Comparison of ENCODE assay signal across 8 cellular contexts in the genomic region with DNA sequence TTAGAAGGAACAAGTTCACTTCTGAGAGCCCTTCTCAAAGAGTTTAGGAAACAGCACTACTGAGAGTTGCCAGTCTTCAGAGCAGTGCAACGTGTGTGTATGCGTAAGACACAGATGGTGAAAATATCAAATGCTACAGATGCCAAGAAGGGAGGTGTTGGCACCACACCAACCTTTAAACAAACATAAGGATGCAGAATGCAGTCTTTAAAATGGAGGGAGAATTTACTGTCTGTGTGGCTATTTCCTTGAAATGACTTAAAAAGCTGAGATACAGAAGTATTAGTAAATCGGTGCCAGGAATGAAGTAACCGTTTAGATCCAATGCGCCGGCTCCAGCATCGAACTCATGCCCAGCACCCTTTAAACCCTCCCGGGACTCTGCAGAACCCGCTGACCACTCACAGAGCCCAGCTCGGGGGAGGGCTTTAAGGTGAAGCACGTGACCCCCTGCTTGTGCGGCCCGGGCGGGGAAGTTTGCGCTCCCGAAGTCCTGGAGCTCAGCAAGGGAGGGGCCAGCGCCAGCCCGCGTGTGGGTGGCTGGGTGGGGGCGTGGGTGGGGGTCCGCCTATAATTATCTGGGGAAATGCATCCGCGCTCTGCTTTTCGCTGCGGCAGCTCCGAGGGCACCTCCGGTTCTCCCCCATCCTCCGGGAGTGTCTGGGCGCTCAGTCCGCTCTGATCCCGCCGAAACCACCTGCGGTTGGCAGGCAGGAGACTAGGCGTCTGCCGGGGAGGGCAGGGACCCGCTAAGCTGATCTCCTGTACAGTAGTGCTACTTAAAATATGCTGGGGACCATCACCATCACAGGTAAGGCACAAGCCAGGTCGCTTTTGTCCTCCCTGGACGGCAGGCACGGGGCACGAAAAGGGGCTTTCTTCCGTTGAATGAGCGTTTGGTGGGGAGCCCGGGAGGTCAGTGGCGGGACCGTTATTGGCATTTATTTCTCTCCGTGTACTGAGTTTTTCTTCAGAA.
DNase-seq lines count a peak whose midpoint lies in the region; ATAC-seq, FAIRE-seq and TF ChIP-seq lines count a peak whose summit lies in the region.

No MANE protein-coding gene starts in this region.

- DNase-seq in GM12865 (ENCODE audit: low read depth) (peak; percentile 15), NCI-H2227 treated with DMSO at 0.1 percent for 48 hours (lab: John Stamatoyannopoulos, UW) (peak; percentile 20), Right ventricle myocardium inferior (ENCODE audit: missing footprints) (peak; percentile 83), AML-193 (lab: John Stamatoyannopoulos, UW) (no peak), GM19239 (ENCODE audit: insufficient read length, low spot score) (no peak)
- no peak for DNase-seq in activated naive CD4-positive, alpha-beta T cell treated with anti-CD3 and anti-CD28 coated beads, Interleukin-2, amount 50 U/mL, for 72 hours (ENCODE audit: low spot score in 2 of 2)

- peak overlapping the region; percentile 64 for H3K4me2 ChIP-seq in parathyroid adenoma (ENCODE audit: low read length)

- intact Hi-C loops in Right ventricle myocardium inferior (cut with DNase I) = loop anchor here (10.0 kb wide), 1 partner anchor 181 kb away; no protein-coding TSS in a partner anchor

- no peak overlapping the region for H3K27ac Mint-ChIP-seq in activated naive CD4-positive, alpha-beta T cell treated with anti-CD3 and anti-CD28 coated beads, Interleukin-2, amount 50 U/mL, for 72 hours

- no peaks in the 10 kb centered on the region for H3K9me3 ChIP-seq in parathyroid adenoma (ENCODE audit: control insufficient read depth, low read length)

- H3K9ac ChIP-seq in parathyroid adenoma = no peak overlapping the region

- no peaks in the 10 kb centered on the region for H3K27me3 ChIP-seq in parathyroid adenoma (ENCODE audit: control insufficient read depth, insufficient read depth, low read length)

- H2AFZ ChIP-seq in parathyroid adenoma = peak overlapping the region; percentile 68

- no peaks in the 10 kb centered on the region for H3K9me3 Mint-ChIP-seq in activated naive CD4-positive, alpha-beta T cell treated with anti-CD3 and anti-CD28 coated beads, Interleukin-2, amount 50 U/mL, for 72 hours

- FAIRE-seq in GM19239 (lab: Jason Lieb, UNC) = no peak

- H3K4me1 ChIP-seq in parathyroid adenoma = no peaks in the 10 kb centered on the region

- H3K79me2 ChIP-seq in parathyroid adenoma = no peaks in the 10 kb centered on the region

- H3K4me3 ChIP-seq in GM12865 (ENCODE audit: low read depth, low read length) = peak overlapping the region; percentile 44
- peak overlapping the region; percentile 35 for H3K4me3 ChIP-seq in parathyroid adenoma (ENCODE audit: low read depth, low read length)

- TF ChIP-seq CTCF in GM12865 (IDR thresholded peaks at IDR 0.05; ENCODE audit: insufficient read depth, low read depth, low read length, missing control alignments) (no peak), parathyroid adenoma (IDR thresholded peaks at IDR 0.05) (no peak)

- peak; percentile 40 to 41 for ATAC-seq in activated naive CD4-positive, alpha-beta T cell treated with anti-CD3 and anti-CD28 coated beads, Interleukin-2, amount 50 U/mL, for 72 hours
- peak; percentile 65 for ATAC-seq in Right ventricle myocardium inferior
- no peak for ATAC-seq in HG03469 (IDR thresholded peaks at IDR 0.05; ENCODE audit: unreplicated experiment)

- H3K36me3 Mint-ChIP-seq in activated naive CD4-positive, alpha-beta T cell treated with anti-CD3 and anti-CD28 coated beads, Interleukin-2, amount 50 U/mL, for 72 hours = no peaks in the 10 kb centered on the region

- no peak overlapping the region for H3K27ac ChIP-seq in parathyroid adenoma

- no peaks in the 10 kb centered on the region for H3K36me3 ChIP-seq in parathyroid adenoma (ENCODE audit: control insufficient read depth, insufficient read depth, low read length)

Comparison
In these comparisons a context has a peak if more than half of its experiments do, and no peak if none do; other contexts are left out.
1. DNase-seq: peak in GM12865 (single experiment), NCI-H2227 treated with DMSO at 0.1 percent for 48 hours (single experiment) and Right ventricle myocardium inferior (single experiment); none in activated naive CD4-positive, alpha-beta T cell treated with anti-CD3 and anti-CD28 coated beads, Interleukin-2, amount 50 U/mL, for 72 hours (0 of 2), AML-193 (0 of 2) and GM19239 (single experiment).